Comparison of ENCODE assay signal across 18 cellular contexts in the genomic region with DNA sequence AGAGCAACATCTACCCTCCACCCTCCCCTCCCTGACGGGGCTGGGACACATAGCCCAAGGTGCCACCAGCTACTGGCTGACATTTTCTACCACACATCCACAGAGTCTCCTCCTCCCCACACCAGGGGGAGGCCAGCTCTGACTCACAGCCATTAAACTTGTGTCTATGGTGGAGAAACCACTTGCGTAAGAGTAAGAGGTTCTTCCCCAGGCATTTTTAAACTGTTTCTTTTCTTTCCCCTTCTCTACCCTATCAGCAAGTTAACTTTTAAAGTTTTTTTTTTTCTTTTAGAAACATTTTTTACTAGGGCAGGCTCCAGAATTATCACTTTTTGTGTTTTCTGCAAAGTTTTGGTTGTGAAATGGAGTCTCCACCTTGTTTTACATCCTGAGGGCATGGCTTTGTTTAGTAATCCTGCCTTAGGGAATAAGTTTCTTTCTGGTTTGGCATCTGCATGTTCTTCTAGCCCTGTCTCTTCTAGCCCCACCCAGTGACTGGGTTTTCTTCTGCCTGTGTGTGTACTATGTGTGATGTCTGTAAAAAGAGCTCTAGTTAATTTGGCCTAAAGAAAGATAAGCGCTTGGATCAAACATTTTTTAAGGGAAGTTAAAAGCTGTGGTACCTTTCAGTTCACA.
DNase-seq lines count a peak whose midpoint lies in the region; ATAC-seq and TF ChIP-seq lines count a peak whose summit lies in the region.
"Had no signal": no experiment of that assay in that cellular context is flagged by ENCODE, and none has a peak within 500 bp of the region (broad histone marks: within the 10 kb centered on the region; RNA-seq: fewer than 3 reads in every experiment).

No MANE protein-coding gene starts in this region.

- CTCF ChIA-PET in A673 (lab: Charles Lee) = no interaction called here
- CTCF ChIA-PET in RWPE1 (lab: Yijun Ruan, JAX) = no interaction called here

- TF ChIP-seq CTCF in A673 (conservative IDR thresholded peaks at IDR 0.05; ENCODE audit: low read depth, low read length) = no peak
- TF ChIP-seq CTCF in RWPE1 (conservative IDR thresholded peaks at IDR 0.05; ENCODE audit: low read depth) = no peak

- peaks cover 0 to 3% (median 0%) of the 10 kb centered on the region in 5 donors for H3K27me3 Mint-ChIP-seq in naive thymus-derived CD8-positive, alpha-beta T cell

- DNase-seq in A673 (ENCODE audit: low spot score) (peak; percentile 31), GM03348 (ENCODE audit: low spot score) (peak; percentile 26), RWPE1 (ENCODE audit: low spot score) (peak; percentile 23), fibroblast of the conjunctiva (ENCODE audit: low read depth) (peak; percentile 62), SHP77 treated with DMSO at 0.1 percent for 48 hours (lab: John Stamatoyannopoulos, UW) (no peak), HPDE6-E6E7 (ENCODE audit: extremely low spot score) (no peak), OCI-M1 (lab: John Stamatoyannopoulos, UW) (no peak)
- no peak for DNase-seq in naive thymus-derived CD8-positive, alpha-beta T cell
- DNase-seq: dermis blood vessel endothelial cell; GDM1; NCI-H1417; NCI-H510A; SJCRH30; stimulated activated CD4-positive, alpha-beta T cell treated with anti-CD3 and anti-CD28 coated beads, Interleukin-4, amount 100 ng/mL, for 4 hours; stimulated activated naive CD4-positive, alpha-beta T cell had no signal

- no peaks in the 10 kb centered on the region for H3K4me1 Mint-ChIP-seq in naive thymus-derived CD8-positive, alpha-beta T cell

- H3K4me3 ChIP-seq in A673 (ENCODE audit: low read depth, low read length, poor library complexity, severe bottlenecking) = no peak overlapping the region
- H3K4me3 ChIP-seq: gastroesophageal sphincter, prostate gland, SJCRH30 had no signal

- H3K27ac ChIP-seq in A673 (ENCODE audit: low read depth, low read length, poor library complexity, severe bottlenecking) (no peak overlapping the region), RWPE1 (peak overlapping the region; percentile 93)
- H3K27ac ChIP-seq: C4-2B, gastroesophageal sphincter, prostate gland, SJCRH30 had no signal

- intact Hi-C loops in A673 (cut with micrococcal nuclease; ENCODE audit: unreplicated experiment) = no loop called here

- BruUV-seq in A673 (replicated peaks; lab: Mats Ljungman, UMichigan) = no TSS peak

- no peaks in the 10 kb centered on the region for H3K4me1 ChIP-seq in A673 (ENCODE audit: insufficient read depth, low read length, poor library complexity, severe bottlenecking)
- H3K4me1 ChIP-seq: prostate gland, SJCRH30 had no signal

- peaks cover 0 to 19% (median 11%) of the 10 kb centered on the region in 3 donors for H3K36me3 Mint-ChIP-seq in naive thymus-derived CD8-positive, alpha-beta T cell

- peaks cover 4 to 22% (median 15%) of the 10 kb centered on the region in 9 donors for H3K9me3 Mint-ChIP-seq in naive thymus-derived CD8-positive, alpha-beta T cell

- H3K4me3 Mint-ChIP-seq in naive thymus-derived CD8-positive, alpha-beta T cell = no peak overlapping the region

- H3K27ac Mint-ChIP-seq in naive thymus-derived CD8-positive, alpha-beta T cell = no peak overlapping the region

- no peaks in the 10 kb centered on the region for H3K27me3 ChIP-seq in A673 (replicated peaks; ENCODE audit: insufficient read depth, low read depth, low read length, poor library complexity)
- H3K27me3 ChIP-seq: gastroesophageal sphincter, SJCRH30 had no signal

- H3K9me3 ChIP-seq in A673 (ENCODE audit: low read depth, low read length, poor library complexity, severe bottlenecking) = no peaks in the 10 kb centered on the region
- H3K9me3 ChIP-seq: prostate gland, SJCRH30 had no signal

- POLR2A ChIA-PET in A673 (lab: Charles Lee; ENCODE audit: low non-redundant PET) (no interaction called here), RWPE1 (lab: Yijun Ruan, JAX; ENCODE audit: low non-redundant PET) (no interaction called here)
- POLR2A ChIA-PET in naive thymus-derived CD8-positive, alpha-beta T cell (lab: Charles Lee) = no interaction called here

- H3K36me3 ChIP-seq in A673 (ENCODE audit: insufficient read depth, low read length, poor library complexity, severe bottlenecking) = no peaks in the 10 kb centered on the region
- H3K36me3 ChIP-seq: gastroesophageal sphincter, prostate gland, SJCRH30 had no signal

- no peak for ATAC-seq in naive thymus-derived CD8-positive, alpha-beta T cell
- ATAC-seq: gastroesophageal sphincter had no signal

Comparison
In these comparisons a context has a peak if more than half of its experiments do, and no peak if none do; other contexts are left out.
1. DNase-seq: peak in A673 (single experiment), GM03348 (single experiment), RWPE1 (single experiment) and fibroblast of the conjunctiva (single experiment); none in naive thymus-derived CD8-positive, alpha-beta T cell (0 of 10), SHP77 treated with DMSO at 0.1 percent for 48 hours (single experiment), HPDE6-E6E7 (single experiment) and OCI-M1 (single experiment).